ENCODE assay signal across 26 cellular contexts in genomic region chr1:171172471-171172870, GRCh38. TPM values are rescaled to one million over a fixed set of nuclear protein-coding genes. Genes with fewer than 3 reads are reported as not detected.
"Had no signal": no experiment of that assay in that cellular context is flagged by ENCODE, and none has a peak within 500 bp of the region (broad histone marks: within the 10 kb centered on the region; RNA-seq: fewer than 3 reads in every experiment).

No MANE protein-coding gene starts in this region.

- H2AFZ ChIP-seq: parathyroid adenoma had no signal

- H3K27me3 ChIP-seq: colonic mucosa, heart left ventricle, right lobe of liver, suprapubic skin, thyroid gland, uterus had no signal

- DNase-seq: colonic mucosa; dermis blood vessel endothelial cell; effector CD4-positive, alpha-beta T cell; endodermal cell; erythroblast; heart left ventricle; hypothalamus; islet precursor cell; mesendoderm; naive thymus-derived CD4-positive, alpha-beta T cell; nephron progenitor cell; psoas muscle; retina; right lobe of liver; stimulated activated CD4-positive, alpha-beta T cell treated with anti-CD3 and anti-CD28 coated beads, Interleukin-4, amount 100 ng/mL, for 1 hour; stimulated activated CD8-positive, alpha-beta memory T cell treated with anti-CD3 and anti-CD28 coated beads, Interleukin-4, amount 100 ng/mL, for 48 hours; stimulated activated naive CD8-positive, alpha-beta T cell treated with anti-CD3 and anti-CD28 coated beads, Interleukin-15, Interleukin-2, amounts not matched to agents 100 U/mL and 50 U/mL, for 24 hours; thyroid gland; uterus had no signal

- H3K27ac ChIP-seq: colonic mucosa, heart left ventricle, parathyroid adenoma, psoas muscle, right lobe of liver, suprapubic skin, thyroid gland, uterus had no signal

- H3K79me2 ChIP-seq: parathyroid adenoma had no signal

- H3K4me3 ChIP-seq: colonic mucosa, heart left ventricle, lung, psoas muscle, right lobe of liver, suprapubic skin, thyroid gland, uterus had no signal

- H3K36me3 ChIP-seq: colonic mucosa, heart left ventricle, right lobe of liver, suprapubic skin, thyroid gland, uterus had no signal

- H3K9me3 ChIP-seq: colonic mucosa, heart left ventricle, psoas muscle, right lobe of liver, suprapubic skin, thyroid gland, uterus had no signal

- H3K4me1 ChIP-seq: colonic mucosa, parathyroid adenoma, psoas muscle, right lobe of liver, suprapubic skin, thyroid gland, uterus had no signal

- ATAC-seq: heart left ventricle; left lobe of liver; naive thymus-derived CD4-positive, alpha-beta T cell; psoas muscle; right lobe of liver; stimulated activated effector memory CD8-positive, alpha-beta T cell treated with anti-CD3 and anti-CD28 coated beads, Interleukin-12 subunit alpha, Interleukin-12 subunit beta, amount 100 ng/mL, for 72 hours; stimulated activated naive CD8-positive, alpha-beta T cell treated with anti-CD3 and anti-CD28 coated beads, Interleukin-15, Interleukin-2, amounts not matched to agents 100 U/mL and 50 U/mL, for 24 hours had no signal

RNA-seq across cellular contexts. Expression of gene FMO2, which starts 12.6 kb away (rescaled TPM):
- total RNA-seq: dermis blood vessel endothelial cell; endodermal cell; endothelial cell of umbilical vein; glomerular endothelial cell; naive thymus-derived CD4-positive, alpha-beta T cell had no signal
